ENCODE assay signal across 8 cellular contexts in genomic region chr11:78801161-78801884, GRCh38.
DNase-seq lines count a peak whose midpoint lies in the region; ATAC-seq lines count a peak whose summit lies in the region.

No MANE protein-coding gene starts in this region.

- H3K27me3 Mint-ChIP-seq in activated T-cell treated with anti-CD3 and anti-CD28 coated beads, Interleukin-2, amount 50 U/mL, for 72 hours (ENCODE audit: low read depth) = no peaks in the 10 kb centered on the region

- no peaks in the 10 kb centered on the region for H3K9me3 Mint-ChIP-seq in activated T-cell treated with anti-CD3 and anti-CD28 coated beads, Interleukin-2, amount 50 U/mL, for 72 hours

- H3K9me3 ChIP-seq in mucosa of rectum (ENCODE audit: control insufficient read depth in 2 of 2, low read length in 2 of 2) = no peaks in the 10 kb centered on the region

- peak overlapping the region; percentile 48 to 64 for H3K27ac ChIP-seq in mucosa of rectum (ENCODE audit: low read depth in 2 of 2, low read length in 2 of 2)

- H3K4me3 ChIP-seq in mucosa of rectum (ENCODE audit: low read length in 2 of 2) = no peak overlapping the region

- no peaks in the 10 kb centered on the region for H3K36me3 ChIP-seq in mucosa of rectum (ENCODE audit: control insufficient read depth in 2 of 2, insufficient read depth in 2 of 2, low read length in 2 of 2)

- H3K27me3 ChIP-seq in mucosa of rectum (ENCODE audit: control insufficient read depth in 2 of 2, insufficient read depth in 2 of 2, low read length in 2 of 2) = no peaks in the 10 kb centered on the region

- H3K36me3 Mint-ChIP-seq in activated T-cell treated with anti-CD3 and anti-CD28 coated beads, Interleukin-2, amount 50 U/mL, for 72 hours (ENCODE audit: insufficient read depth in 2 of 2) = no peaks in the 10 kb centered on the region

- no peak for ATAC-seq in GM19455 (IDR thresholded peaks at IDR 0.05; ENCODE audit: unreplicated experiment)
- ATAC-seq in activated T-cell treated with anti-CD3 and anti-CD28 coated beads, Interleukin-2, amount 50 U/mL, for 72 hours (replicated peaks in 1 of 2) = no peak

- no peaks in the 10 kb centered on the region for H3K4me1 Mint-ChIP-seq in activated T-cell treated with anti-CD3 and anti-CD28 coated beads, Interleukin-2, amount 50 U/mL, for 72 hours (ENCODE audit: low read depth)

- no peak overlapping the region for H3K27ac Mint-ChIP-seq in activated T-cell treated with anti-CD3 and anti-CD28 coated beads, Interleukin-2, amount 50 U/mL, for 72 hours

- no peak overlapping the region for H3K9ac ChIP-seq in mucosa of rectum (ENCODE audit: low read depth in 1 of 2, low read length in 2 of 2)

- no peak overlapping the region for H3K4me3 Mint-ChIP-seq in activated T-cell treated with anti-CD3 and anti-CD28 coated beads, Interleukin-2, amount 50 U/mL, for 72 hours

- DNase-seq in AG08395 (ENCODE audit: low spot score) = peak; percentile 83
- peak; percentile 64 for DNase-seq in NCI-H2196 (lab: John Stamatoyannopoulos, UW; ENCODE audit: unreplicated experiment)
- DNase-seq in dedifferentiated amniotic fluid mesenchymal stem cell (ENCODE audit: extremely low spot score) = peak; percentile 98
- no peak for DNase-seq in activated CD4-positive, alpha-beta T cell treated with anti-CD3 and anti-CD28 coated beads, Interleukin-2, amount 50 U/mL, for 1 hour
- DNase-seq in activated CD4-positive, CD25-positive, alpha-beta regulatory T cell (lab: John Stamatoyannopoulos, UW) = no peak
- no peak for DNase-seq in activated T-cell treated with anti-CD3 and anti-CD28 coated beads, Interleukin-2, amount 50 U/mL, for 72 hours

- H3K4me1 ChIP-seq in mucosa of rectum (ENCODE audit: control insufficient read depth in 2 of 2, insufficient read depth in 2 of 2, low read length in 2 of 2) = peaks cover 10 to 27% of the 10 kb centered on the region in 2 donors

Comparison
In these comparisons a context has a peak if more than half of its experiments do, and no peak if none do; other contexts are left out.
1. DNase-seq: peak in AG08395 (single experiment), NCI-H2196 (single experiment) and dedifferentiated amniotic fluid mesenchymal stem cell (single experiment); none in activated CD4-positive, alpha-beta T cell treated with anti-CD3 and anti-CD28 coated beads, Interleukin-2, amount 50 U/mL, for 1 hour (single experiment), activated CD4-positive, CD25-positive, alpha-beta regulatory T cell (0 of 4) and activated T-cell treated with anti-CD3 and anti-CD28 coated beads, Interleukin-2, amount 50 U/mL, for 72 hours (0 of 2).